37 cellular contexts compared by ENCODE assay signal in genomic region chr7:87625101-87625500, GRCh38. TPM values are rescaled to one million over a fixed set of nuclear protein-coding genes. Genes with fewer than 3 reads are reported as not detected.
"Had no signal": no experiment of that assay in that cellular context is flagged by ENCODE, and none has a peak within 500 bp of the region (broad histone marks: within the 10 kb centered on the region; RNA-seq: fewer than 3 reads in every experiment).

No MANE protein-coding gene starts in this region.

- H3K9me3 ChIP-seq: ascending aorta had no signal

- ATAC-seq: activated CD8-positive, alpha-beta memory T cell treated with anti-CD3 and anti-CD28 coated beads, Interleukin-2, amount 10 ng/mL, durations not matched to agents 7 days and 5 days; activated CD8-positive, alpha-beta T cell treated with anti-CD3 and anti-CD28 coated beads, Interleukin-2, amount 10 ng/mL, durations not matched to agents 7 days and 5 days; activated naive CD8-positive, alpha-beta T cell treated with anti-CD3 and anti-CD28 coated beads, Interleukin-2, amount 50 U/mL, for 24 hours had no signal

- DNase-seq: activated B cell treated with CpG ODN at 0.5 μM for 24 hours; activated CD4-positive, alpha-beta memory T cell treated with anti-CD3 and anti-CD28 coated beads, Interleukin-2, amount 10 ng/mL, durations not matched to agents 7 days and 5 days; activated CD4-positive, alpha-beta T cell treated with anti-CD3 and anti-CD28 coated beads for 4 hours; activated CD4-positive, alpha-beta T cell treated with anti-CD3 and anti-CD28 coated beads, Interleukin-2, amount 10 ng/mL, durations not matched to agents 24 days and 14 days; activated CD4-positive, alpha-beta T cell treated with anti-CD3 and anti-CD28 coated beads, Interleukin-2, amount 50 U/mL, for 48 hours; activated CD4-positive, CD25-positive, alpha-beta regulatory T cell treated with anti-CD3 and anti-CD28 coated beads, Interleukin-2, amount 50 U/mL, for 72 hours; activated CD8-positive, alpha-beta memory T cell treated with anti-CD3 and anti-CD28 coated beads for 24 hours; activated CD8-positive, alpha-beta memory T cell treated with anti-CD3 and anti-CD28 coated beads, Interleukin-2, amount 10 ng/mL, durations not matched to agents 7 days and 5 days; activated CD8-positive, alpha-beta memory T cell treated with anti-CD3 and anti-CD28 coated beads, Interleukin-2, amount 50 U/mL, for 48 hours; activated CD8-positive, alpha-beta T cell treated with anti-CD3 and anti-CD28 coated beads, Interleukin-2, amount 10 ng/mL, durations not matched to agents 7 days and 5 days; activated effector memory CD4-positive, alpha-beta T cell treated with Interleukin-2 at 50 U/mL for 16 hours; activated gamma-delta T cell; activated naive CD4-positive, alpha-beta T cell treated with anti-CD3 and anti-CD28 coated beads, Interleukin-2, amount 10 ng/mL, durations not matched to agents 7 days and 5 days; activated naive CD4-positive, alpha-beta T cell treated with Interleukin-2 at 50 U/mL for 16 hours; activated naive CD8-positive, alpha-beta T cell treated with anti-CD3 and anti-CD28 coated beads, Interleukin-2, amount 10 ng/mL, durations not matched to agents 7 days and 5 days; activated naive CD8-positive, alpha-beta T cell treated with anti-CD3 and anti-CD28 coated beads, Interleukin-2, amount 50 U/mL, for 24 hours; activated T-cell treated with anti-CD3 and anti-CD28 coated beads, Interleukin-2, amount 50 U/mL, for 24 hours; activated T-cell treated with anti-CD3 and anti-CD28 coated beads, Interleukin-2, amount 50 U/mL, for 48 hours; amygdala; anterior cingulate cortex; caudate nucleus; cerebellar nuclear complex; T-helper 1 cell; T-helper 2 cell; T-helper 9 cell had no signal

- H3K36me3 ChIP-seq: ascending aorta, cardiac muscle cell had no signal

- H3K27ac Mint-ChIP-seq: activated B cell treated with CpG ODN at 0.5 μM for 24 hours; activated CD4-positive, alpha-beta memory T cell treated with anti-CD3 and anti-CD28 coated beads, Interleukin-2, amount 10 ng/mL, durations not matched to agents 7 days and 5 days; activated CD4-positive, alpha-beta T cell treated with anti-CD3 and anti-CD28 coated beads, Interleukin-2, amount 10 ng/mL, durations not matched to agents 24 days and 14 days; activated CD8-positive, alpha-beta memory T cell treated with anti-CD3 and anti-CD28 coated beads, Interleukin-2, amount 10 ng/mL, durations not matched to agents 7 days and 5 days; activated CD8-positive, alpha-beta T cell treated with anti-CD3 and anti-CD28 coated beads, Interleukin-2, amount 10 ng/mL, durations not matched to agents 7 days and 5 days; activated naive CD4-positive, alpha-beta T cell treated with anti-CD3 and anti-CD28 coated beads, Interleukin-2, amount 10 ng/mL, durations not matched to agents 7 days and 5 days; activated naive CD4-positive, alpha-beta T cell treated with anti-CD3 and anti-CD28 coated beads, Interleukin-2, amount 50 U/mL, for 24 hours; activated naive CD8-positive, alpha-beta T cell; activated naive CD8-positive, alpha-beta T cell treated with anti-CD3 and anti-CD28 coated beads, Interleukin-2, amount 10 ng/mL, durations not matched to agents 7 days and 5 days; activated naive CD8-positive, alpha-beta T cell treated with anti-CD3 and anti-CD28 coated beads, Interleukin-2, amount 50 U/mL, for 24 hours; activated T-cell treated with anti-CD3 and anti-CD28 coated beads, Interleukin-2, amount 50 U/mL, for 24 hours; activated T-helper 2 cell treated with anti-CD3 and anti-CD28 coated beads, Interferon-gamma antibody, Interleukin-2, Interleukin-4, amounts not matched to agents 10 μg/mL and 5 μg/mL and 100 μg/mL, durations not matched to agents 14 hours and 24 hours and 36 hours; brain; T-helper 1 cell treated with Interleukin-12 subunit alpha and Interleukin-12 subunit beta and Interleukin-4 antibody, amounts not matched to agents 30 μg/mL and 1 μg/mL, for 36 hours; T-helper 2 cell treated with Interferon-gamma antibody and Interleukin-4, amounts not matched to agents 5 μg/mL and 100 μg/mL, for 36 hours had no signal

- H3K4me3 ChIP-seq: ascending aorta, cardiac muscle cell had no signal

- H3K27me3 ChIP-seq: ascending aorta had no signal

- H3K27ac ChIP-seq: ascending aorta, cardiac muscle cell, VCaP had no signal

- H3K36me3 Mint-ChIP-seq: activated CD8-positive, alpha-beta memory T cell treated with anti-CD3 and anti-CD28 coated beads, Interleukin-2, amount 10 ng/mL, durations not matched to agents 7 days and 5 days; activated naive CD4-positive, alpha-beta T cell treated with anti-CD3 and anti-CD28 coated beads, Interleukin-2, amount 10 ng/mL, durations not matched to agents 7 days and 5 days; activated naive CD4-positive, alpha-beta T cell treated with anti-CD3 and anti-CD28 coated beads, Interleukin-2, amount 50 U/mL, for 24 hours; activated naive CD8-positive, alpha-beta T cell; activated naive CD8-positive, alpha-beta T cell treated with anti-CD3 and anti-CD28 coated beads, Interleukin-2, amount 10 ng/mL, durations not matched to agents 7 days and 5 days; brain had no signal

- H3K9me3 Mint-ChIP-seq: activated B cell treated with CpG ODN at 0.5 μM for 24 hours; activated CD4-positive, alpha-beta memory T cell treated with anti-CD3 and anti-CD28 coated beads, Interleukin-2, amount 10 ng/mL, durations not matched to agents 7 days and 5 days; activated CD4-positive, alpha-beta T cell treated with anti-CD3 and anti-CD28 coated beads, Interleukin-2, amount 10 ng/mL, durations not matched to agents 24 days and 14 days; activated naive CD4-positive, alpha-beta T cell treated with anti-CD3 and anti-CD28 coated beads, Interleukin-2, amount 10 ng/mL, durations not matched to agents 7 days and 5 days; activated naive CD4-positive, alpha-beta T cell treated with anti-CD3 and anti-CD28 coated beads, Interleukin-2, amount 50 U/mL, for 24 hours; activated naive CD8-positive, alpha-beta T cell treated with anti-CD3 and anti-CD28 coated beads, Interleukin-2, amount 10 ng/mL, durations not matched to agents 7 days and 5 days; activated naive CD8-positive, alpha-beta T cell treated with anti-CD3 and anti-CD28 coated beads, Interleukin-2, amount 50 U/mL, for 24 hours; activated T-cell treated with anti-CD3 and anti-CD28 coated beads, Interleukin-2, amount 50 U/mL, for 24 hours; activated T-helper 2 cell treated with anti-CD3 and anti-CD28 coated beads, Interferon-gamma antibody, Interleukin-2, Interleukin-4, amounts not matched to agents 10 μg/mL and 5 μg/mL and 100 μg/mL, durations not matched to agents 14 hours and 24 hours and 36 hours; central memory CD8-positive, alpha-beta T cell; T-helper 1 cell treated with Interleukin-12 subunit alpha and Interleukin-12 subunit beta and Interleukin-4 antibody, amounts not matched to agents 30 μg/mL and 1 μg/mL, for 36 hours; T-helper 2 cell treated with Interferon-gamma antibody and Interleukin-4, amounts not matched to agents 5 μg/mL and 100 μg/mL, for 36 hours had no signal

- H3K4me3 Mint-ChIP-seq: activated B cell treated with CpG ODN at 0.5 μM for 24 hours; activated CD4-positive, alpha-beta memory T cell treated with anti-CD3 and anti-CD28 coated beads, Interleukin-2, amount 10 ng/mL, durations not matched to agents 7 days and 5 days; activated CD4-positive, alpha-beta T cell treated with anti-CD3 and anti-CD28 coated beads, Interleukin-2, amount 10 ng/mL, durations not matched to agents 24 days and 14 days; activated CD8-positive, alpha-beta memory T cell treated with anti-CD3 and anti-CD28 coated beads, Interleukin-2, amount 10 ng/mL, durations not matched to agents 7 days and 5 days; activated CD8-positive, alpha-beta T cell treated with anti-CD3 and anti-CD28 coated beads, Interleukin-2, amount 10 ng/mL, durations not matched to agents 7 days and 5 days; activated naive CD4-positive, alpha-beta T cell treated with anti-CD3 and anti-CD28 coated beads, Interleukin-2, amount 10 ng/mL, durations not matched to agents 7 days and 5 days; activated naive CD4-positive, alpha-beta T cell treated with anti-CD3 and anti-CD28 coated beads, Interleukin-2, amount 50 U/mL, for 24 hours; activated naive CD8-positive, alpha-beta T cell; activated naive CD8-positive, alpha-beta T cell treated with anti-CD3 and anti-CD28 coated beads, Interleukin-2, amount 10 ng/mL, durations not matched to agents 7 days and 5 days; activated naive CD8-positive, alpha-beta T cell treated with anti-CD3 and anti-CD28 coated beads, Interleukin-2, amount 50 U/mL, for 24 hours; activated T-cell treated with anti-CD3 and anti-CD28 coated beads, Interleukin-2, amount 50 U/mL, for 24 hours; brain; central memory CD8-positive, alpha-beta T cell; T-helper 1 cell treated with Interleukin-12 subunit alpha and Interleukin-12 subunit beta and Interleukin-4 antibody, amounts not matched to agents 30 μg/mL and 1 μg/mL, for 36 hours; T-helper 2 cell treated with Interferon-gamma antibody and Interleukin-4, amounts not matched to agents 5 μg/mL and 100 μg/mL, for 36 hours had no signal

RNA-seq across cellular contexts. Expression of gene RUNDC3B, which starts 3.1 kb away (rescaled TPM):
- total RNA-seq: activated T-helper 2 cell treated with anti-CD3 and anti-CD28 coated beads, Interferon-gamma antibody, Interleukin-2, Interleukin-4, amounts not matched to agents 10 μg/mL and 5 μg/mL and 100 μg/mL, durations not matched to agents 14 hours and 24 hours and 36 hours; bronchial epithelial cell had no signal

RNA-seq across cellular contexts. Expression of gene ABCB1, which starts 24.4 kb away (rescaled TPM):
- total RNA-seq: cardiac muscle cell, chondrocyte had no signal
- polyA plus RNA-seq: cardiac muscle cell had no signal
